9 cellular contexts compared by ENCODE assay signal in genomic region chr11:2156416-2157182, GRCh38. TPM values are rescaled to one million over a fixed set of nuclear protein-coding genes. Genes with fewer than 3 reads are reported as not detected.
A peak's percentile ranks its signal among the peaks of the same experiment; 100 is the strongest.
DNase-seq lines count a peak whose midpoint lies in the region; ATAC-seq lines count a peak whose summit lies in the region.
"Had no signal": no experiment of that assay in that cellular context is flagged by ENCODE, and none has a peak within 500 bp of the region (broad histone marks: within the 10 kb centered on the region; RNA-seq: fewer than 3 reads in every experiment).

No MANE protein-coding gene starts in this region.

- H2BK12ac ChIP-seq in mesenchymal stem cell (ENCODE audit: low read length in 2 of 2): no peak overlapping the region

- no peak overlapping the region for H2AFZ ChIP-seq in mesenchymal stem cell (ENCODE audit: low read depth, low read length)

- CTCF ChIA-PET in activated CD4-positive, alpha-beta memory T cell treated with anti-CD3 and anti-CD28 coated beads for 36 hours (lab: Charles Lee): interaction anchor here (0.5 to 16.2 kb wide), 11 partner anchors 29 to 1363 kb away, joined by 3 to 738 read pairs (median 5); no protein-coding TSS in a partner anchor

- peak; percentile 2 for DNase-seq in DMS79 treated with DMSO at 0.1 percent for 48 hours (lab: John Stamatoyannopoulos, UW)
- no peak for DNase-seq in DMS79 (lab: John Stamatoyannopoulos, UW)
- peak; percentile 51 for DNase-seq in NCI-H1105 (lab: John Stamatoyannopoulos, UW)
- peak; percentile 70 for DNase-seq in activated CD4-positive, alpha-beta memory T cell treated with anti-CD3 and anti-CD28 coated beads for 36 hours
- peak; percentile 37 for DNase-seq in effector CD4-positive, alpha-beta T cell
- DNase-seq in mesenchymal stem cell: peak; percentile 48
- peak; percentile 71 for DNase-seq in stimulated activated naive CD8-positive, alpha-beta T cell treated with anti-CD3 and anti-CD28 coated beads, Interleukin-15, Interleukin-2, amounts not matched to agents 100 U/mL and 50 U/mL, for 24 hours
- no peak for DNase-seq in dedifferentiated amniotic fluid mesenchymal stem cell (ENCODE audit: extremely low spot score)

- H3K27me3 Mint-ChIP-seq in activated CD4-positive, alpha-beta memory T cell treated with anti-CD3 and anti-CD28 coated beads for 36 hours: peaks cover 3% of the 10 kb centered on the region

- no peak overlapping the region for H3K4ac ChIP-seq in mesenchymal stem cell (ENCODE audit: low read depth in 1 of 2, low read length in 2 of 2)

- no peaks in the 10 kb centered on the region for H3K9me3 ChIP-seq in mesenchymal stem cell (ENCODE audit: control insufficient read depth, low read length)

- no peak overlapping the region for H3K14ac ChIP-seq in mesenchymal stem cell (ENCODE audit: low read length in 2 of 2)

- WGBS in mesenchymal stem cell: 42% methylated on average over 19 of the region's 19 CpGs

- H4K8ac ChIP-seq in mesenchymal stem cell (ENCODE audit: low read length): no peak overlapping the region

- H3K9ac ChIP-seq in mesenchymal stem cell (ENCODE audit: low read length): no peak overlapping the region

- intact Hi-C loops in activated CD4-positive, alpha-beta memory T cell treated with anti-CD3 and anti-CD28 coated beads for 36 hours (cut with micrococcal nuclease): no loop called here

- no peak overlapping the region for H3K4me3 Mint-ChIP-seq in activated CD4-positive, alpha-beta memory T cell treated with anti-CD3 and anti-CD28 coated beads for 36 hours
- H3K4me3 Mint-ChIP-seq: dendritic cell treated with granulocyte-macrophage colony-stimulating factor and Interleukin-4, amounts not matched to agents 40 ng/mL and 50 ng/mL, for 4 days had no signal

- no peaks in the 10 kb centered on the region for H3K36me3 Mint-ChIP-seq in activated CD4-positive, alpha-beta memory T cell treated with anti-CD3 and anti-CD28 coated beads for 36 hours

- POLR2A ChIA-PET in activated CD4-positive, alpha-beta memory T cell treated with anti-CD3 and anti-CD28 coated beads for 36 hours (lab: Charles Lee): no interaction called here

- H3K36me3 ChIP-seq in mesenchymal stem cell (ENCODE audit: control insufficient read depth in 1 of 2, insufficient read depth in 2 of 2, low read depth in 1 of 2, low read length in 2 of 2): no peaks in the 10 kb centered on the region

- H2AK5ac ChIP-seq in mesenchymal stem cell (ENCODE audit: low read length, severe bottlenecking): no peak overlapping the region

- no peak for ATAC-seq in stimulated activated naive CD8-positive, alpha-beta T cell treated with anti-CD3 and anti-CD28 coated beads, Interleukin-15, Interleukin-2, amounts not matched to agents 100 U/mL and 50 U/mL, for 24 hours

- H2BK120ac ChIP-seq in mesenchymal stem cell (ENCODE audit: low read depth, low read length): no peak overlapping the region

- H3K27ac ChIP-seq in mesenchymal stem cell (ENCODE audit: low read length, poor library complexity, severe bottlenecking): no peak overlapping the region

- no peak overlapping the region for H3K18ac ChIP-seq in mesenchymal stem cell (ENCODE audit: low read depth in 1 of 2, low read length in 2 of 2)

- H3K4me1 ChIP-seq in mesenchymal stem cell (ENCODE audit: control insufficient read depth, insufficient read depth, low read depth, low read length): peaks cover 1% of the 10 kb centered on the region

- H3K4me2 ChIP-seq in mesenchymal stem cell (ENCODE audit: low read length, poor library complexity, severe bottlenecking): no peak overlapping the region

- no peak overlapping the region for H4K91ac ChIP-seq in mesenchymal stem cell (ENCODE audit: low read length)

- H2BK15ac ChIP-seq in mesenchymal stem cell (ENCODE audit: low read depth, poor library complexity, severe bottlenecking): no peak overlapping the region

- peaks cover 22 to 61% of the 10 kb centered on the region in 2 experiments for H3K27me3 ChIP-seq in mesenchymal stem cell (ENCODE audit: control insufficient read depth in 1 of 2, insufficient read depth in 1 of 2, low read length in 2 of 2)

- no peak overlapping the region for H3K23ac ChIP-seq in mesenchymal stem cell (ENCODE audit: low read length in 2 of 2)

- no peak overlapping the region for H3K4me3 ChIP-seq in mesenchymal stem cell (ENCODE audit: insufficient read depth in 1 of 2, low read depth in 1 of 2, low read length in 2 of 2)

- peaks cover 3% of the 10 kb centered on the region for H3K4me1 Mint-ChIP-seq in activated CD4-positive, alpha-beta memory T cell treated with anti-CD3 and anti-CD28 coated beads for 36 hours (ENCODE audit: low read depth)

- no peak overlapping the region for H3K27ac Mint-ChIP-seq in activated CD4-positive, alpha-beta memory T cell treated with anti-CD3 and anti-CD28 coated beads for 36 hours
- H3K27ac Mint-ChIP-seq: dendritic cell treated with granulocyte-macrophage colony-stimulating factor and Interleukin-4, amounts not matched to agents 40 ng/mL and 50 ng/mL, for 4 days had no signal

- no peaks in the 10 kb centered on the region for H3K9me3 Mint-ChIP-seq in activated CD4-positive, alpha-beta memory T cell treated with anti-CD3 and anti-CD28 coated beads for 36 hours
- H3K9me3 Mint-ChIP-seq: dendritic cell treated with granulocyte-macrophage colony-stimulating factor and Interleukin-4, amounts not matched to agents 40 ng/mL and 50 ng/mL, for 4 days had no signal

- no peak overlapping the region for H2BK5ac ChIP-seq in mesenchymal stem cell (ENCODE audit: low read depth, low read length, poor library complexity, severe bottlenecking)

- no peaks in the 10 kb centered on the region for H3K79me1 ChIP-seq in mesenchymal stem cell (replicated peaks; ENCODE audit: low read length, poor library complexity, severe bottlenecking)

RNA-seq across cellular contexts. Expression of gene INS, which starts 4.4 kb away (rescaled TPM):
- total RNA-seq in activated CD4-positive, alpha-beta memory T cell treated with anti-CD3 and anti-CD28 coated beads for 36 hours: not detected
- not detected for polyA plus RNA-seq in mesenchymal stem cell (2013, experiment 1 of 2)
- polyA plus RNA-seq in mesenchymal stem cell (2013, experiment 2 of 2): not detected

RNA-seq across cellular contexts. Expression of gene TH, which starts 15.0 kb away (rescaled TPM):
- total RNA-seq in activated CD4-positive, alpha-beta memory T cell treated with anti-CD3 and anti-CD28 coated beads for 36 hours: not detected
- not detected for polyA plus RNA-seq in mesenchymal stem cell (2013, experiment 1 of 2)
- polyA plus RNA-seq in mesenchymal stem cell (2013, experiment 2 of 2): not detected

RNA-seq across cellular contexts. Expression of gene IGF2, which starts 17.4 kb away (rescaled TPM):
- 10 to 100 TPM; 26.5 to 27.0 TPM for total RNA-seq in activated CD4-positive, alpha-beta memory T cell treated with anti-CD3 and anti-CD28 coated beads for 36 hours
- 374 TPM for polyA plus RNA-seq in mesenchymal stem cell (2013, experiment 1 of 2)
- 355 TPM for polyA plus RNA-seq in mesenchymal stem cell (2013, experiment 2 of 2)

Comparison
In these comparisons a context has a peak if more than half of its experiments do, and no peak if none do; other contexts are left out.
1. DNase-seq: peak in DMS79 treated with DMSO at 0.1 percent for 48 hours (single experiment), NCI-H1105 (single experiment), activated CD4-positive, alpha-beta memory T cell treated with anti-CD3 and anti-CD28 coated beads for 36 hours (single experiment), effector CD4-positive, alpha-beta T cell (single experiment), mesenchymal stem cell (single experiment) and stimulated activated naive CD8-positive, alpha-beta T cell treated with anti-CD3 and anti-CD28 coated beads, Interleukin-15, Interleukin-2, amounts not matched to agents 100 U/mL and 50 U/mL, for 24 hours (single experiment); none in DMS79 (single experiment) and dedifferentiated amniotic fluid mesenchymal stem cell (single experiment).